In the genomic region with DNA sequence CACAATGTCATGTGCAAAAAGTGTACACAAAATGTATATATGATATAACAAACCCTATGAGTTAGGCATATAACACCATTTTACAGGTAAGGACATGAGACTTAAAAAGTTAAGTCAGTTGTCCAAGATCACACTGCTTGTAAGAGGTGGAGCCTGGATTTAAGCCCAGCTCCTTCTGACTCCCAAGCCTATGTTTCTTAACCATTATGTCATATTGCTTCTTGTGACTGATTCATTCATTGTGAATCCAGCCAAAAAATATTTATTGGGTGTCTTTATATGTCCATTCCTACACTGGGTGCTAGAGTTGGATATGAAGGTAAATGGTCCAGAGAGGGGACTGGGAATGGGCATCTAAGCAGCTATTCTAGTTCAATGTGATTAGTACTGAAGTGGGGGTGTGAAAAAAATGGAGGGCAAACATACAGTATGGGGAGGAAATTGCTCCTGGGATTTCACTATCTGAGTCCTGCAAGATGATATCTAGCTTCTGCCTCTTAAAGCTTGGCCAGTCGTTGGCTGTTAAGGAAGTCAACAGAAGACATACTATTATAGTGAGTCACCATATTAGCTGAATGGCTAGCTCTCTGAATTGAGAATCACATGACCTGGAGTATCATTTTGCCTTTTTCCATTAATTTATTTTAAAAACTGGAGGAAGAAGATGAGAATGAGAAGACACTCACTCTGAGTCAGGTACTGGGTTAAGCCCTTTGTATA, we compare ENCODE assay signal across 1 cellular context.
A peak's percentile ranks its signal among the peaks of the same experiment; 100 is the strongest.
TF ChIP-seq lines count a peak whose summit lies in the region.

No MANE protein-coding gene starts in this region.

TF ChIP-seq in endothelial cell of umbilical vein, 7 proteins besides CTCF, POLR2A, EP300 and RAD21:
- TF ChIP-seq, protein P1, sequence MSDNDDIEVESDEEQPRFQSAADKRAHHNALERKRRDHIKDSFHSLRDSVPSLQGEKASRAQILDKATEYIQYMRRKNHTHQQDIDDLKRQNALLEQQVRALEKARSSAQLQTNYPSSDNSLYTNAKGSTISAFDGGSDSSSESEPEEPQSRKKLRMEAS (IDR thresholded peaks at IDR 0.05; ENCODE audit: insufficient read depth, insufficient read length) = no peak
- TF ChIP-seq JUN (IDR thresholded peaks at IDR 0.05; ENCODE audit: borderline replicate concordance, insufficient read depth, insufficient read length, low read depth) (no peak), EZH2 (IDR thresholded peaks at IDR 0.05; ENCODE audit: borderline replicate concordance, low read depth, low read length, severe bottlenecking) (peak; percentile 15), FOS (IDR thresholded peaks at IDR 0.05; ENCODE audit: borderline replicate concordance, insufficient read depth, low read length) (no peak), GATA2 (IDR thresholded peaks at IDR 0.05; ENCODE audit: insufficient read depth, insufficient read length, low read depth, low read length) (no peak), POLR2AphosphoS5 (IDR thresholded peaks at IDR 0.05; ENCODE audit: insufficient read depth, low read depth, low read length) (no peak), MYC (IDR thresholded peaks at IDR 0.05; ENCODE audit: low read depth, low read length) (no peak)
